In the genomic region with DNA sequence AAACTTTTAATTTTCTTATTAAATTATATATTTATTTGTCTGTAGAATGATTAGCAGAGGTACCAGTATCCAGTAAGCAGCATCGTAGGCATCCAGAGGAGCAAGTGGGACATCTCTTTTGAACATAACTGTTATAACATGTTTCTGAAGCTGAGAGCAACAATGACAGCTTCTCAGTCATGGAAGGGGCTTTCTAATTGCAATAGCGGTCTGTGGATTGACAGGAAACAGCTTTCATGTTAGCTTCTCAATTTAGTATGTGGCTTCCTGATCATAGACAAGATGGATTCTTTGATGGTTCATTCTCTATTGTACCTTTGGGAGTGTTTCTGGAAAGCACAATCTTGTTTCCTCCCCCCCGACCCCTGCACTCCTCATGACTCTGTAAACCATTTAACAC, we compare ENCODE assay signal across 29 cellular contexts.
"Had no signal": no experiment of that assay in that cellular context is flagged by ENCODE, and none has a peak within 500 bp of the region (broad histone marks: within the 10 kb centered on the region; RNA-seq: fewer than 3 reads in every experiment).

No MANE protein-coding gene starts in this region.

- H3K9me3 ChIP-seq: neutrophil, right lobe of liver, sigmoid colon, stomach, thoracic aorta, thyroid gland, tibial nerve, upper lobe of left lung, vagina had no signal

- H3K27me3 Mint-ChIP-seq: naive B cell; naive thymus-derived CD8-positive, alpha-beta T cell; natural killer cell treated with Interleukin-12 subunit alpha and Interleukin-12 subunit beta and Interleukin-15 and Interleukin-18, amount 100 ng/mL, for 72 hours; progenitor cell of endocrine pancreas; stimulated activated memory B cell treated with anti-CD40 and anti-IgM and Interleukin-4, amounts not matched to agents 10 μg/mL and 1 μg/mL and 100 μg/mL, for 72 hours; stimulated activated naive CD8-positive, alpha-beta T cell treated with anti-CD3 and anti-CD28 coated beads, Interleukin-15, Interleukin-2, amounts not matched to agents 100 ng/mL and 50 ng/mL, for 24 hours had no signal

- H3K27ac Mint-ChIP-seq: naive B cell; naive thymus-derived CD8-positive, alpha-beta T cell; natural killer cell treated with Interleukin-12 subunit alpha and Interleukin-12 subunit beta and Interleukin-15 and Interleukin-18, amount 100 ng/mL, for 72 hours; nephron progenitor cell; progenitor cell of endocrine pancreas; stimulated activated memory B cell treated with anti-CD40 and anti-IgM and Interleukin-4, amounts not matched to agents 10 μg/mL and 1 μg/mL and 100 μg/mL, for 72 hours; stimulated activated naive CD8-positive, alpha-beta T cell treated with anti-CD3 and anti-CD28 coated beads, Interleukin-15, Interleukin-2, amounts not matched to agents 100 ng/mL and 50 ng/mL, for 24 hours had no signal

- H3K4me3 ChIP-seq: psoas muscle, right lobe of liver, sigmoid colon, stomach, thoracic aorta, thyroid gland, tibial nerve, upper lobe of left lung, vagina had no signal

- FAIRE-seq: small intestine, urothelium cell line had no signal

- H3K36me3 Mint-ChIP-seq: naive B cell; naive thymus-derived CD8-positive, alpha-beta T cell; natural killer cell treated with Interleukin-12 subunit alpha and Interleukin-12 subunit beta and Interleukin-15 and Interleukin-18, amount 100 ng/mL, for 72 hours; stimulated activated memory B cell treated with anti-CD40 and anti-IgM and Interleukin-4, amounts not matched to agents 10 μg/mL and 1 μg/mL and 100 μg/mL, for 72 hours had no signal

- H2AFZ ChIP-seq: parathyroid adenoma had no signal

- H3K79me2 ChIP-seq: parathyroid adenoma had no signal

- H3K4me1 Mint-ChIP-seq: naive B cell; naive thymus-derived CD8-positive, alpha-beta T cell; nephron progenitor cell; stimulated activated memory B cell treated with anti-CD40 and anti-IgM and Interleukin-4, amounts not matched to agents 10 μg/mL and 1 μg/mL and 100 μg/mL, for 72 hours had no signal

- H3K4me1 ChIP-seq: parathyroid adenoma, psoas muscle, right lobe of liver, sigmoid colon, stomach, thyroid gland, tibial nerve, upper lobe of left lung, vagina had no signal

- H3K4me3 Mint-ChIP-seq: naive B cell; naive thymus-derived CD8-positive, alpha-beta T cell; natural killer cell treated with Interleukin-12 subunit alpha and Interleukin-12 subunit beta and Interleukin-15 and Interleukin-18, amount 100 ng/mL, for 72 hours; nephron progenitor cell; stimulated activated memory B cell treated with anti-CD40 and anti-IgM and Interleukin-4, amounts not matched to agents 10 μg/mL and 1 μg/mL and 100 μg/mL, for 72 hours; stimulated activated naive CD8-positive, alpha-beta T cell treated with anti-CD3 and anti-CD28 coated beads, Interleukin-15, Interleukin-2, amounts not matched to agents 100 ng/mL and 50 ng/mL, for 24 hours had no signal

- H3K9ac ChIP-seq: parathyroid adenoma had no signal

- H3K36me3 ChIP-seq: neutrophil, right lobe of liver, sigmoid colon, stomach, thoracic aorta, thyroid gland, tibial nerve, upper lobe of left lung, vagina had no signal

- DNase-seq: naive B cell; naive thymus-derived CD8-positive, alpha-beta T cell; nephron progenitor cell; nucleus accumbens; posterior cingulate gyrus; psoas muscle; right cardiac atrium; right lobe of liver; sigmoid colon; small intestine; stimulated activated CD4-positive, alpha-beta T cell treated with anti-CD3 and anti-CD28 coated beads, Interleukin-15, amount 100 ng/mL, for 24 hours; stimulated activated CD4-positive, alpha-beta T cell treated with anti-CD3 and anti-CD28 coated beads, Interleukin-4, amount 100 ng/mL, for 1 hour; stimulated activated CD4-positive, alpha-beta T cell treated with anti-CD3 and anti-CD28 coated beads, Interleukin-4, amount 100 ng/mL, for 4 hours; stimulated activated CD8-positive, alpha-beta memory T cell treated with anti-CD3 and anti-CD28 coated beads, Interleukin-4, amount 100 ng/mL, for 48 hours; stimulated activated naive CD4-positive, alpha-beta T cell treated with Interleukin-2 at 50 U/mL for 16 hours; stomach; thyroid gland; trophoblast cell; upper lobe of left lung had no signal

- ATAC-seq: naive thymus-derived CD8-positive, alpha-beta T cell; natural killer cell treated with Interleukin-12 subunit alpha and Interleukin-12 subunit beta and Interleukin-15 and Interleukin-18, amount 100 ng/mL, for 72 hours; psoas muscle; right cardiac atrium; right lobe of liver; stimulated activated memory B cell treated with anti-CD40 and anti-IgM and Interleukin-4, amounts not matched to agents 10 μg/mL and 1 μg/mL and 100 μg/mL, for 72 hours had no signal

- H3K27ac ChIP-seq: neutrophil, parathyroid adenoma, psoas muscle, right lobe of liver, sigmoid colon, stomach, thoracic aorta, thyroid gland, tibial nerve, upper lobe of left lung, vagina had no signal

- H3K27me3 ChIP-seq: neutrophil, right lobe of liver, sigmoid colon, stomach, thyroid gland, tibial nerve, upper lobe of left lung, vagina had no signal

- H3K9me3 Mint-ChIP-seq: nephron progenitor cell had no signal
